In genomic region chr10:61735879-61736278, GRCh38 we compare ENCODE assay signal across 10 cellular contexts.
"Had no signal": no experiment of that assay in that cellular context is flagged by ENCODE, and none has a peak within 500 bp of the region (broad histone marks: within the 10 kb centered on the region; RNA-seq: fewer than 3 reads in every experiment).

No MANE protein-coding gene starts in this region.

- H3K4me2 ChIP-seq: GM23338, KMS-11 had no signal

- H3K4me3 ChIP-seq: GM23338, HAP-1 had no signal

- H3K9me3 ChIP-seq: HAP-1 had no signal

- FAIRE-seq: H1, HepG2 had no signal

- H3K27ac ChIP-seq: HL-60, KMS-11 had no signal

- H3K36me3 ChIP-seq: HAP-1 had no signal

- DNase-seq: H7, HFFc6, KBM-7 had no signal

- H3K4me1 ChIP-seq: HAP-1 had no signal

- ATAC-seq: GM23338, HCT116, HepG2 had no signal

- H2AFZ ChIP-seq: GM23338 had no signal

- H3K9ac ChIP-seq: KMS-11 had no signal
